In genomic region chr5:83925321-83925877, GRCh38 we compare ENCODE assay signal across 18 cellular contexts.
DNase-seq lines count a peak whose midpoint lies in the region; ATAC-seq and TF ChIP-seq lines count a peak whose summit lies in the region.
"Had no signal": no experiment of that assay in that cellular context is flagged by ENCODE, and none has a peak within 500 bp of the region (broad histone marks: within the 10 kb centered on the region; RNA-seq: fewer than 3 reads in every experiment).

No MANE protein-coding gene starts in this region.

- no peak for TF ChIP-seq CTCF in Caco-2 (IDR thresholded peaks at IDR 0.05; ENCODE audit: insufficient read depth in 1 of 2, low read depth in 1 of 2, low read length in 1 of 2, severe bottlenecking in 1 of 2, unreplicated experiment in 1 of 2)
- TF ChIP-seq CTCF in neural cell (IDR thresholded peaks at IDR 0.05; ENCODE audit: poor library complexity, severe bottlenecking) = no peak

- H3K4me3 ChIP-seq in Caco-2 (ENCODE audit: low read depth, low read length) = no peak overlapping the region
- no peak overlapping the region for H3K4me3 ChIP-seq in neural cell (ENCODE audit: low read length)
- H3K4me3 ChIP-seq: pancreas had no signal

- no peaks in the 10 kb centered on the region for H3F3A ChIP-seq in neural cell (ENCODE audit: insufficient read depth, low read length, poor library complexity, severe bottlenecking)

- POLR2A ChIA-PET in Caco-2 (lab: Charles Lee) = no interaction called here

- no peak for ATAC-seq in activated T-cell treated with anti-CD3 and anti-CD28 coated beads, Interleukin-2, amount 50 U/mL, for 72 hours (replicated peaks in 1 of 2)
- ATAC-seq: pancreas; stimulated activated naive CD8-positive, alpha-beta T cell treated with anti-CD3 and anti-CD28 coated beads, Interleukin-15, Interleukin-2, amounts not matched to agents 100 U/mL and 50 U/mL, for 24 hours had no signal

- H3K79me2 ChIP-seq in neural cell (replicated peaks; ENCODE audit: insufficient read depth, low read length) = no peaks in the 10 kb centered on the region

- peak overlapping the region; percentile 36 for H3K27ac ChIP-seq in neural cell (ENCODE audit: low read length)
- H3K27ac ChIP-seq: pancreas had no signal

- CTCF ChIA-PET in Caco-2 (lab: Charles Lee) = interaction anchor here (0.7 kb wide), 1 partner anchor 77 kb away, joined by 3 read pairs; no protein-coding TSS in a partner anchor

- intact Hi-C loops in Caco-2 (cut with micrococcal nuclease; ENCODE audit: unreplicated experiment) = loop anchor here (5.0 kb wide), 1 partner anchor 203 kb away; the partner anchor contains the start of gene HAPLN1

- H3K36me3 ChIP-seq in Caco-2 (ENCODE audit: control insufficient read depth, insufficient read depth, low read length) (no peaks in the 10 kb centered on the region), neural cell (ENCODE audit: insufficient read depth, low read length) (no peaks in the 10 kb centered on the region)
- H3K36me3 ChIP-seq: pancreas had no signal

- H3K4me1 ChIP-seq in Caco-2 = 0 out of 2 replicates have a peak, but pooled peaks cover 13% of the 10 kb centered on the region
- H3K4me1 ChIP-seq: pancreas had no signal

- H3K4me2 ChIP-seq in neural cell (ENCODE audit: low read length) = no peak overlapping the region

- H3K9me2 ChIP-seq in neural cell (ENCODE audit: insufficient read depth, low read length) = no peaks in the 10 kb centered on the region

- H3K27ac Mint-ChIP-seq in Caco-2 (ENCODE audit: unreplicated experiment) = peak overlapping the region; percentile 36
- no peak overlapping the region for H3K27ac Mint-ChIP-seq in activated T-cell treated with anti-CD3 and anti-CD28 coated beads, Interleukin-2, amount 50 U/mL, for 72 hours
- H3K27ac Mint-ChIP-seq: CD8-positive, alpha-beta memory T cell had no signal

- no TSS peak for BruUV-seq in Caco-2 (replicated peaks; lab: Mats Ljungman, UMichigan)

- DNase-seq in Caco-2 = no peak
- DNase-seq in M059J (ENCODE audit: low read depth) = peak; percentile 88
- DNase-seq in fibroblast of gingiva (ENCODE audit: low read depth) = peak; percentile 22
- DNase-seq in NCI-H345 (lab: John Stamatoyannopoulos, UW) = no peak
- DNase-seq in activated T-cell treated with anti-CD3 and anti-CD28 coated beads, Interleukin-2, amount 50 U/mL, for 72 hours = no peak
- DNase-seq in CD1c-positive myeloid dendritic cell (ENCODE audit: extremely low spot score) = no peak
- DNase-seq in activated CD8-positive, alpha-beta memory T cell treated with anti-CD3 and anti-CD28 coated beads, Interleukin-2, amount 50 U/mL, for 4 hours = no peak
- DNase-seq: activated CD4-positive, alpha-beta T cell treated with anti-CD3 and anti-CD28 coated beads for 4 hours; activated effector memory CD4-positive, alpha-beta T cell treated with anti-CD3 and anti-CD28 coated beads, Interleukin-2, amount 50 U/mL, for 16 hours; CD8-positive, alpha-beta memory T cell; left cardiac atrium; NCI-H1048; NCI-H774; pancreas; SHP77 treated with DMSO at 0.1 percent for 48 hours; stimulated activated CD4-positive, alpha-beta T cell treated with anti-CD3 and anti-CD28 coated beads, Interleukin-2, amount 100 ng/mL, for 48 hours; stimulated activated naive CD8-positive, alpha-beta T cell treated with anti-CD3 and anti-CD28 coated beads, Interleukin-15, Interleukin-2, amounts not matched to agents 100 U/mL and 50 U/mL, for 24 hours had no signal

- H3K27me3 Mint-ChIP-seq in Caco-2 (ENCODE audit: insufficient read depth, unreplicated experiment) = peaks cover 2% of the 10 kb centered on the region
- no peaks in the 10 kb centered on the region for H3K27me3 Mint-ChIP-seq in activated T-cell treated with anti-CD3 and anti-CD28 coated beads, Interleukin-2, amount 50 U/mL, for 72 hours (ENCODE audit: low read depth)
- H3K27me3 Mint-ChIP-seq: CD8-positive, alpha-beta memory T cell had no signal

- H3K9me3 ChIP-seq in Caco-2 = no peaks in the 10 kb centered on the region
- no peaks in the 10 kb centered on the region for H3K9me3 ChIP-seq in neural cell (ENCODE audit: low read length)
- H3K9me3 ChIP-seq: pancreas had no signal

- no peak overlapping the region for H3K9ac ChIP-seq in neural cell (ENCODE audit: low read length)

- H3K9me3 Mint-ChIP-seq in Caco-2 (ENCODE audit: unreplicated experiment) = no peaks in the 10 kb centered on the region
- H3K9me3 Mint-ChIP-seq in activated T-cell treated with anti-CD3 and anti-CD28 coated beads, Interleukin-2, amount 50 U/mL, for 72 hours = no peaks in the 10 kb centered on the region

- H3K4me1 Mint-ChIP-seq in Caco-2 (ENCODE audit: low read depth, unreplicated experiment) = peaks cover 13% of the 10 kb centered on the region
- no peaks in the 10 kb centered on the region for H3K4me1 Mint-ChIP-seq in activated T-cell treated with anti-CD3 and anti-CD28 coated beads, Interleukin-2, amount 50 U/mL, for 72 hours (ENCODE audit: low read depth)
- H3K4me1 Mint-ChIP-seq: CD8-positive, alpha-beta memory T cell had no signal

- H3K27me3 ChIP-seq in Caco-2 (replicated peaks; ENCODE audit: control insufficient read depth, insufficient read depth, low read length) (no peaks in the 10 kb centered on the region), neural cell (ENCODE audit: insufficient read depth, low read depth, low read length) (no peaks in the 10 kb centered on the region)
- H3K27me3 ChIP-seq: pancreas had no signal

- TF ChIP-seq RAD21 in neural cell (conservative IDR thresholded peaks at IDR 0.05) = no peak

- H3K36me3 Mint-ChIP-seq in Caco-2 (ENCODE audit: insufficient read depth, unreplicated experiment) = no peaks in the 10 kb centered on the region
- no peaks in the 10 kb centered on the region for H3K36me3 Mint-ChIP-seq in activated T-cell treated with anti-CD3 and anti-CD28 coated beads, Interleukin-2, amount 50 U/mL, for 72 hours (ENCODE audit: insufficient read depth in 2 of 2)
- H3K36me3 Mint-ChIP-seq: CD8-positive, alpha-beta memory T cell had no signal

- H4K20me1 ChIP-seq in neural cell (ENCODE audit: insufficient read depth) = no peaks in the 10 kb centered on the region

- no peak for TF ChIP-seq EP300 in neural cell (conservative IDR thresholded peaks at IDR 0.05; ENCODE audit: poor library complexity, severe bottlenecking)

- no peak overlapping the region for H2AFZ ChIP-seq in neural cell (ENCODE audit: low read depth, low read length)

- H3K4me3 Mint-ChIP-seq in Caco-2 (ENCODE audit: unreplicated experiment) = no peak overlapping the region
- no peak overlapping the region for H3K4me3 Mint-ChIP-seq in activated T-cell treated with anti-CD3 and anti-CD28 coated beads, Interleukin-2, amount 50 U/mL, for 72 hours
- H3K4me3 Mint-ChIP-seq: CD8-positive, alpha-beta memory T cell had no signal

TF ChIP-seq in neural cell, 6 proteins besides CTCF, POLR2A, EP300 and RAD21:
- TF ChIP-seq REST (IDR thresholded peaks at IDR 0.05; ENCODE audit: borderline replicate concordance) (no peak), MXI1 (conservative IDR thresholded peaks at IDR 0.05; ENCODE audit: poor library complexity, severe bottlenecking) (no peak), EZH2 (IDR thresholded peaks at IDR 0.05; ENCODE audit: borderline replicate concordance, insufficient read depth, low read length, poor library complexity, severe bottlenecking) (no peak), SMC3 (conservative IDR thresholded peaks at IDR 0.05; ENCODE audit: poor library complexity) (no peak), POLR2AphosphoS5 (IDR thresholded peaks at IDR 0.05) (no peak), TAF1 (IDR thresholded peaks at IDR 0.05; ENCODE audit: low read depth) (no peak)

Comparison
In these comparisons a context has a peak if more than half of its experiments do, and no peak if none do; other contexts are left out.
1. DNase-seq: peak in M059J (single experiment) and fibroblast of gingiva (single experiment); none in Caco-2 (0 of 2), NCI-H345 (single experiment), activated T-cell treated with anti-CD3 and anti-CD28 coated beads, Interleukin-2, amount 50 U/mL, for 72 hours (0 of 2), CD1c-positive myeloid dendritic cell (single experiment) and activated CD8-positive, alpha-beta memory T cell treated with anti-CD3 and anti-CD28 coated beads, Interleukin-2, amount 50 U/mL, for 4 hours (single experiment).